ENCODE assay signal across 9 cellular contexts in the genomic region with DNA sequence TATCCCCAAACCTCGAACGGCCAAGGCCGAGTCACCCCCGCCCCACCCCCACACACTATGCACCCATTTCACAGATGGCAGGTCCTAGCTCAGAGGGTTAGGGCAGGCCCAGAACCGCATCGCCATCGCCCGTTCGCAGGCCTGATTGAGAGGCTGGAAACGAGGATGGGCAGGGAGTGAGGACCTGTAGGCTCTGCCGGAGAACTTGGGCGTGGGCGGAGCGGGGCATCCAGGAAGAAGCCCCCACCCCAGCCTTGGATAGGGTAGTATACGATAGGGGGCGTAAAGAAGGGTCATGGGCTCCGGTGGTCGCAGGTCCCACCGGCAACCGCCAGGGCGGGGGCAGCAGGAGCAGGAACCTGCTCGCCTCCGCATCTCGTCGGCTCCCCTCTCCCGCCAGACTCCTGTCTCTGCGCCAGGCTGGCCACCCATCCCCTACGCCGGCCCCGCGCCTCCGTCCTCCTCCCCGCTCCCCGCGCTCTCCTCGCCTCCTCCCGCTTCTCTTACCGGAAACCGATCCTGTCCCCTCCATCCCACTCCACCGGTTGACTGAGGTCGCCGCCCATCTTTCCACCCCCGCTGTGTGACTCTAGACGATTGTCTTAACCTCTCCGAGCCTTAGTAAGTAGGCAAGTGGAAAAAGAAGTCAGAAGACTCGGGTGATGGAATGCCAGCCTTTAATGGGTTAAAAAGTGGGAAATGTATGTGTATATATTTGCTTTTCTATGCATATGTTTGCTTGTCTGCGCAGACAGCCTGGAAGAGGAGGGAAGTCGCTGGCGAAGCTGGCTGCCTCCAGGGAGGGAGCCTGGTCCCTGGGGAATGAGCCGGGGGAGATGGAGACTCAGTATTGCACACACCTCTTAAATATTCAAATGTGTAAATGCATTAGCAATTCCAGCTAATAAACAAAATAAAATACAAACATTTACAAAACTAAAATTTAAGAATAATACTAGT.
DNase-seq lines count a peak whose midpoint lies in the region; ATAC-seq and TF ChIP-seq lines count a peak whose summit lies in the region.
"Had no signal": no experiment of that assay in that cellular context is flagged by ENCODE, and none has a peak within 500 bp of the region (broad histone marks: within the 10 kb centered on the region; RNA-seq: fewer than 3 reads in every experiment).

No MANE protein-coding gene starts in this region.

- H3K9ac ChIP-seq in iPS-18a (ENCODE audit: low read length): no peak overlapping the region

- H3K4me1 ChIP-seq in iPS-18a (ENCODE audit: control insufficient read depth, low read depth, low read length): peaks cover 4% of the 10 kb centered on the region

- H3K27ac ChIP-seq in iPS-18a (ENCODE audit: low read length): no peak overlapping the region
- H3K27ac ChIP-seq: foreskin keratinocyte had no signal

- H3K36me3 ChIP-seq in iPS-18a (ENCODE audit: control insufficient read depth, low read depth, low read length): no peaks in the 10 kb centered on the region

- H3K4me3 ChIP-seq in iPS-18a (ENCODE audit: low read length): peak overlapping the region; percentile 54

- no peaks in the 10 kb centered on the region for H3K9me3 ChIP-seq in iPS-18a (ENCODE audit: control insufficient read depth, low read depth, low read length)

- DNase-seq in stimulated activated CD4-positive, alpha-beta T cell treated with anti-CD3 and anti-CD28 coated beads, Interleukin-15, amount 100 ng/mL, for 24 hours: peak; percentile 23
- no peak for DNase-seq in stimulated activated CD4-positive, alpha-beta T cell treated with anti-CD3 and anti-CD28 coated beads, Interleukin-4, amount 100 ng/mL, for 4 hours
- DNase-seq in NCI-H748 treated with DMSO at 0.1 percent for 48 hours (lab: John Stamatoyannopoulos, UW) (peak; percentile 5), GM13977 (ENCODE audit: low spot score) (no peak), Kasumi-1 (lab: John Stamatoyannopoulos, UW) (no peak)
- DNase-seq in activated CD4-positive, alpha-beta T cell treated with anti-CD3 and anti-CD28 coated beads for 1 hour: no peak
- DNase-seq: foreskin keratinocyte had no signal

- in situ Hi-C loops in GM13977 (cut with MboI; ENCODE audit: low pct_unique_long_range_greater_than_20kb, low sequenced_read_pairs, unreplicated experiment): no loop called here

- no peak for TF ChIP-seq CTCF in GM13977 (IDR thresholded peaks at IDR 0.05; ENCODE audit: extremely low read depth, insufficient read depth, missing control alignments)

- no peak for ATAC-seq in HG03460 (IDR thresholded peaks at IDR 0.05; ENCODE audit: unreplicated experiment)
- ATAC-seq: foreskin keratinocyte had no signal

- peaks cover 41% of the 10 kb centered on the region for H3K27me3 ChIP-seq in iPS-18a (ENCODE audit: control insufficient read depth, insufficient read depth, low read length)

Comparison
In these comparisons a context has a peak if more than half of its experiments do, and no peak if none do; other contexts are left out.
1. DNase-seq: peak in stimulated activated CD4-positive, alpha-beta T cell treated with anti-CD3 and anti-CD28 coated beads, Interleukin-15, amount 100 ng/mL, for 24 hours (single experiment) and NCI-H748 treated with DMSO at 0.1 percent for 48 hours (single experiment); none in stimulated activated CD4-positive, alpha-beta T cell treated with anti-CD3 and anti-CD28 coated beads, Interleukin-4, amount 100 ng/mL, for 4 hours (0 of 2), GM13977 (single experiment), Kasumi-1 (0 of 2) and activated CD4-positive, alpha-beta T cell treated with anti-CD3 and anti-CD28 coated beads for 1 hour (single experiment).